ENCODE assay signal across 1 cellular context in the genomic region with DNA sequence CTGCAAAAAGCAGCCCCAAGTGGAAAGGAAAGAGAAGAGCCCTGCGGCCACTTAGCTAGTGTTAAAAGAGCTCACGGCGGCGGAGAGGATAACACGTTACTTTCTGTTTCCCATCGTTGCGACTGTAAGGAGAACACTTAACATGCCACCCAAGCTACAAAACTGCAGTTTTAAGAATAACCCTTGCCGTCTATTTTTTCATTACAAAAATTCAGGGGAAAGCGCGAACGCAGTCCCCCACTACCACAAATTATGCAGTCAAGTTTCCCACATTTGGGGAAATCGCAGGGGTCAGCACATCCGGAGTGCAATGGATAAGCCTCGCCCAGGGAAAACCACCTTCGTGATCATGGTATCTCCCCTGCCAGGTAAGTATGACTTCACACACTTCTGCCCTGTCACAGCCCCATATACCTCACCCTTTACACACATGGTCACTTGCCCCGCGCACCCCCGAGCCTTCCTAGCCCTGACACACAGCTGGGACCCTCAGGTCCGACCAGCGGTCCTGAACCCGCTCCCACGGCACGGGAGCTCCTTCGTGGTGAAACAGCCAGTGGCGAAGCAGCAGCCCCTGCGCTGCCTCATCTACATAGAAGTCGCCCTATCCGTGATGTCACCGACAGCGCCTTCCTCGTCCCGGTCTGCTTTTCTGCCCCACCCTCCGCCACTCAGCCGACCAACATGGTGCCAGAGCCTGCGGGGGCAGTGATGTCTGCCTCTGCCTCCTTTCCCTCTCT.
TF ChIP-seq lines count a peak whose summit lies in the region.
"Not testable (repeated sequence)": the region's sequence is repeated elsewhere in the genome, so short reads cannot be mapped to it uniquely, and the experiment has no call there.

No MANE protein-coding gene starts in this region.

TF ChIP-seq in K562, 482 proteins besides CTCF, POLR2A, EP300 and RAD21 (continued from another document and continues in another):
- TF ChIP-seq, protein P1, sequence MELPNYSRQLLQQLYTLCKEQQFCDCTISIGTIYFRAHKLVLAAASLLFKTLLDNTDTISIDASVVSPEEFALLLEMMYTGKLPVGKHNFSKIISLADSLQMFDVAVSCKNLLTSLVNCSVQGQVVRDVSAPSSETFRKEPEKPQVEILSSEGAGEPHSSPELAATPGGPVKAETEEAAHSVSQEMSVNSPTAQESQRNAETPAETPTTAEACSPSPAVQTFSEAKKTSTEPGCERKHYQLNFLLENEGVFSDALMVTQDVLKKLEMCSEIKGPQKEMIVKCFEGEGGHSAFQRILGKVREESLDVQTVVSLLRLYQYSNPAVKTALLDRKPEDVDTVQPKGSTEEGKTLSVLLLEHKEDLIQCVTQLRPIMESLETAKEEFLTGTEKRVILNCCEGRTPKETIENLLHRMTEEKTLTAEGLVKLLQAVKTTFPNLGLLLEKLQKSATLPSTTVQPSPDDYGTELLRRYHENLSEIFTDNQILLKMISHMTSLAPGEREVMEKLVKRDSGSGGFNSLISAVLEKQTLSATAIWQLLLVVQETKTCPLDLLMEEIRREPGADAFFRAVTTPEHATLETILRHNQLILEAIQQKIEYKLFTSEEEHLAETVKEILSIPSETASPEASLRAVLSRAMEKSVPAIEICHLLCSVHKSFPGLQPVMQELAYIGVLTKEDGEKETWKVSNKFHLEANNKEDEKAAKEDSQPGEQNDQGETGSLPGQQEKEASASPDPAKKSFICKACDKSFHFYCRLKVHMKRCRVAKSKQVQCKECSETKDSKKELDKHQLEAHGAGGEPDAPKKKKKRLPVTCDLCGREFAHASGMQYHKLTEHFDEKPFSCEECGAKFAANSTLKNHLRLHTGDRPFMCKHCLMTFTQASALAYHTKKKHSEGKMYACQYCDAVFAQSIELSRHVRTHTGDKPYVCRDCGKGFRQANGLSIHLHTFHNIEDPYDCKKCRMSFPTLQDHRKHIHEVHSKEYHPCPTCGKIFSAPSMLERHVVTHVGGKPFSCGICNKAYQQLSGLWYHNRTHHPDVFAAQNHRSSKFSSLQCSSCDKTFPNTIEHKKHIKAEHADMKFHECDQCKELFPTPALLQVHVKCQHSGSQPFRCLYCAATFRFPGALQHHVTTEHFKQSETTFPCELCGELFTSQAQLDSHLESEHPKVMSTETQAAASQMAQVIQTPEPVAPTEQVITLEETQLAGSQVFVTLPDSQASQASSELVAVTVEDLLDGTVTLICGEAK (IDR thresholded peaks at IDR 0.05): 0 out of 2 replicates have a peak, but pooled peaks have one; percentile 36
- TF ChIP-seq, protein P1 (CRISPR knock-in tag; IDR thresholded peaks at IDR 0.05): 0 out of 2 replicates have a peak, but pooled peaks have one; percentile 11
- TF ChIP-seq NR2F6 (CRISPR knock-in tag; IDR thresholded peaks at IDR 0.05) (peak; percentile 93), KLF6 (CRISPR knock-in tag; IDR thresholded peaks at IDR 0.05; ENCODE audit: borderline replicate concordance) (peak; percentile 53; the same call in 1 of the 2 replicates), NFIC (IDR thresholded peaks at IDR 0.05) (peak; percentile 84), ZNF444 (CRISPR knock-in tag; IDR thresholded peaks at IDR 0.05) (peak; percentile 85), KLF1 (tag; IDR thresholded peaks at IDR 0.05) (peak; percentile 51; the same call in 1 of the 2 replicates), NEUROD1 (IDR thresholded peaks at IDR 0.05; ENCODE audit: borderline replicate concordance, low read depth, low read length, partially characterized antibody) (peak; percentile 33), TEAD2 (tag; IDR thresholded peaks at IDR 0.05) (peak; percentile 21; the same call in 1 of the 2 replicates), KDM4B (IDR thresholded peaks at IDR 0.05; ENCODE audit: borderline replicate concordance in 2 of 2, low read depth in 1 of 2) (peak in 1 of 2 experiments; percentile 100; a peak in 2 of 4 replicates), ZNF589 (CRISPR knock-in tag; IDR thresholded peaks at IDR 0.05; ENCODE audit: low read depth) (0 out of 2 replicates have a peak, but pooled peaks have one; percentile 52), MAFK (IDR thresholded peaks at IDR 0.05; ENCODE audit: low read length) (peak; percentile 53; the same call in 1 of the 2 replicates), GATAD2B (IDR thresholded peaks at IDR 0.05; ENCODE audit: borderline replicate concordance) (0 out of 2 replicates have a peak, but pooled peaks have one; percentile 40), GTF2F1 (IDR thresholded peaks at IDR 0.05; ENCODE audit: low read depth, low read length) (peak; percentile 97), ZNF23 (CRISPR knock-in tag; IDR thresholded peaks at IDR 0.05) (0 out of 2 replicates have a peak, but pooled peaks have one; percentile 54), YY1 (IDR thresholded peaks at IDR 0.05; ENCODE audit: borderline replicate concordance in 1 of 3, control insufficient read depth in 1 of 3, extremely low read depth in 1 of 3, insufficient read depth in 3 of 3, insufficient read length in 1 of 3, insufficient replicate concordance in 2 of 3, low read depth in 1 of 3, low read length in 2 of 3) (peak in 2 of 3 experiments; percentile 46 to 85), HDAC1 (IDR thresholded peaks at IDR 0.05) (peak in 1 of 2 experiments; percentile 42; a peak in 1 of 4 replicates), NFXL1 (CRISPR knock-in tag; IDR thresholded peaks at IDR 0.05) (peak; percentile 91), MYNN (IDR thresholded peaks at IDR 0.05) (peak; percentile 94), MBD2 (IDR thresholded peaks at IDR 0.05; ENCODE audit: borderline replicate concordance, low read depth) (peak; percentile 94), CREB1 (IDR thresholded peaks at IDR 0.05) (peak; percentile 43; the same call in 1 of the 2 replicates), PML (IDR thresholded peaks at IDR 0.05; ENCODE audit: low read length) (peak; percentile 99), ESRRB (CRISPR knock-in tag; IDR thresholded peaks at IDR 0.05; ENCODE audit: borderline replicate concordance) (peak; percentile 89)
- TF ChIP-seq, protein P2, sequence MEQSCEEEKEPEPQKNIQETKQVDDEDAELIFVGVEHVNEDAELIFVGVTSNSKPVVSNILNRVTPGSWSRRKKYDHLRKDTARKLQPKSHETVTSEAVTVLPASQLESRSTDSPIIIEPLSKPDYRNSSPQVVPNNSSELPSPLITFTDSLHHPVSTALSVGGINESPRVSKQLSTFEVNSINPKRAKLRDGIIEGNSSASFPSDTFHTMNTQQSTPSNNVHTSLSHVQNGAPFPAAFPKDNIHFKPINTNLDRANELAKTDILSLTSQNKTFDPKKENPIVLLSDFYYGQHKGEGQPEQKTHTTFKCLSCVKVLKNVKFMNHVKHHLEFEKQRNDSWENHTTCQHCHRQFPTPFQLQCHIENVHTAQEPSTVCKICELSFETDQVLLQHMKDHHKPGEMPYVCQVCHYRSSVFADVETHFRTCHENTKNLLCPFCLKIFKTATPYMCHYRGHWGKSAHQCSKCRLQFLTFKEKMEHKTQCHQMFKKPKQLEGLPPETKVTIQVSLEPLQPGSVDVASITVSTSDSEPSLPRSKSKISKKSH (CRISPR knock-in tag; IDR thresholded peaks at IDR 0.05): 0 out of 2 replicates have a peak, but pooled peaks have one; percentile 27
- TF ChIP-seq, protein P3, sequence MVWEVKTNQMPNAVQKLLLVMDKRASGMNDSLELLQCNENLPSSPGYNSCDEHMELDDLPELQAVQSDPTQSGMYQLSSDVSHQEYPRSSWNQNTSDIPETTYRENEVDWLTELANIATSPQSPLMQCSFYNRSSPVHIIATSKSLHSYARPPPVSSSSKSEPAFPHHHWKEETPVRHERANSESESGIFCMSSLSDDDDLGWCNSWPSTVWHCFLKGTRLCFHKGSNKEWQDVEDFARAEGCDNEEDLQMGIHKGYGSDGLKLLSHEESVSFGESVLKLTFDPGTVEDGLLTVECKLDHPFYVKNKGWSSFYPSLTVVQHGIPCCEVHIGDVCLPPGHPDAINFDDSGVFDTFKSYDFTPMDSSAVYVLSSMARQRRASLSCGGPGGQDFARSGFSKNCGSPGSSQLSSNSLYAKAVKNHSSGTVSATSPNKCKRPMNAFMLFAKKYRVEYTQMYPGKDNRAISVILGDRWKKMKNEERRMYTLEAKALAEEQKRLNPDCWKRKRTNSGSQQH (CRISPR knock-in tag; IDR thresholded peaks at IDR 0.05): peak; percentile 99
- TF ChIP-seq, protein P4, sequence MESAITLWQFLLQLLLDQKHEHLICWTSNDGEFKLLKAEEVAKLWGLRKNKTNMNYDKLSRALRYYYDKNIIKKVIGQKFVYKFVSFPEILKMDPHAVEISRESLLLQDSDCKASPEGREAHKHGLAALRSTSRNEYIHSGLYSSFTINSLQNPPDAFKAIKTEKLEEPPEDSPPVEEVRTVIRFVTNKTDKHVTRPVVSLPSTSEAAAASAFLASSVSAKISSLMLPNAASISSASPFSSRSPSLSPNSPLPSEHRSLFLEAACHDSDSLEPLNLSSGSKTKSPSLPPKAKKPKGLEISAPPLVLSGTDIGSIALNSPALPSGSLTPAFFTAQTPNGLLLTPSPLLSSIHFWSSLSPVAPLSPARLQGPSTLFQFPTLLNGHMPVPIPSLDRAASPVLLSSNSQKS (CRISPR knock-in tag; IDR thresholded peaks at IDR 0.05): peak; percentile 81; the same call in 1 of the 2 replicates
- TF ChIP-seq, protein P5, sequence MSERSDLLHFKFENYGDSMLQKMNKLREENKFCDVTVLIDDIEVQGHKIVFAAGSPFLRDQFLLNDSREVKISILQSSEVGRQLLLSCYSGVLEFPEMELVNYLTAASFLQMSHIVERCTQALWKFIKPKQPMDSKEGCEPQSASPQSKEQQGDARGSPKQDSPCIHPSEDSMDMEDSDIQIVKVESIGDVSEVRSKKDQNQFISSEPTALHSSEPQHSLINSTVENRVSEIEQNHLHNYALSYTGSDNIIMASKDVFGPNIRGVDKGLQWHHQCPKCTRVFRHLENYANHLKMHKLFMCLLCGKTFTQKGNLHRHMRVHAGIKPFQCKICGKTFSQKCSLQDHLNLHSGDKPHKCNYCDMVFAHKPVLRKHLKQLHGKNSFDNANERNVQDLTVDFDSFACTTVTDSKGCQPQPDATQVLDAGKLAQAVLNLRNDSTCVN (CRISPR knock-in tag; IDR thresholded peaks at IDR 0.05): peak; percentile 98
- TF ChIP-seq, protein P6, sequence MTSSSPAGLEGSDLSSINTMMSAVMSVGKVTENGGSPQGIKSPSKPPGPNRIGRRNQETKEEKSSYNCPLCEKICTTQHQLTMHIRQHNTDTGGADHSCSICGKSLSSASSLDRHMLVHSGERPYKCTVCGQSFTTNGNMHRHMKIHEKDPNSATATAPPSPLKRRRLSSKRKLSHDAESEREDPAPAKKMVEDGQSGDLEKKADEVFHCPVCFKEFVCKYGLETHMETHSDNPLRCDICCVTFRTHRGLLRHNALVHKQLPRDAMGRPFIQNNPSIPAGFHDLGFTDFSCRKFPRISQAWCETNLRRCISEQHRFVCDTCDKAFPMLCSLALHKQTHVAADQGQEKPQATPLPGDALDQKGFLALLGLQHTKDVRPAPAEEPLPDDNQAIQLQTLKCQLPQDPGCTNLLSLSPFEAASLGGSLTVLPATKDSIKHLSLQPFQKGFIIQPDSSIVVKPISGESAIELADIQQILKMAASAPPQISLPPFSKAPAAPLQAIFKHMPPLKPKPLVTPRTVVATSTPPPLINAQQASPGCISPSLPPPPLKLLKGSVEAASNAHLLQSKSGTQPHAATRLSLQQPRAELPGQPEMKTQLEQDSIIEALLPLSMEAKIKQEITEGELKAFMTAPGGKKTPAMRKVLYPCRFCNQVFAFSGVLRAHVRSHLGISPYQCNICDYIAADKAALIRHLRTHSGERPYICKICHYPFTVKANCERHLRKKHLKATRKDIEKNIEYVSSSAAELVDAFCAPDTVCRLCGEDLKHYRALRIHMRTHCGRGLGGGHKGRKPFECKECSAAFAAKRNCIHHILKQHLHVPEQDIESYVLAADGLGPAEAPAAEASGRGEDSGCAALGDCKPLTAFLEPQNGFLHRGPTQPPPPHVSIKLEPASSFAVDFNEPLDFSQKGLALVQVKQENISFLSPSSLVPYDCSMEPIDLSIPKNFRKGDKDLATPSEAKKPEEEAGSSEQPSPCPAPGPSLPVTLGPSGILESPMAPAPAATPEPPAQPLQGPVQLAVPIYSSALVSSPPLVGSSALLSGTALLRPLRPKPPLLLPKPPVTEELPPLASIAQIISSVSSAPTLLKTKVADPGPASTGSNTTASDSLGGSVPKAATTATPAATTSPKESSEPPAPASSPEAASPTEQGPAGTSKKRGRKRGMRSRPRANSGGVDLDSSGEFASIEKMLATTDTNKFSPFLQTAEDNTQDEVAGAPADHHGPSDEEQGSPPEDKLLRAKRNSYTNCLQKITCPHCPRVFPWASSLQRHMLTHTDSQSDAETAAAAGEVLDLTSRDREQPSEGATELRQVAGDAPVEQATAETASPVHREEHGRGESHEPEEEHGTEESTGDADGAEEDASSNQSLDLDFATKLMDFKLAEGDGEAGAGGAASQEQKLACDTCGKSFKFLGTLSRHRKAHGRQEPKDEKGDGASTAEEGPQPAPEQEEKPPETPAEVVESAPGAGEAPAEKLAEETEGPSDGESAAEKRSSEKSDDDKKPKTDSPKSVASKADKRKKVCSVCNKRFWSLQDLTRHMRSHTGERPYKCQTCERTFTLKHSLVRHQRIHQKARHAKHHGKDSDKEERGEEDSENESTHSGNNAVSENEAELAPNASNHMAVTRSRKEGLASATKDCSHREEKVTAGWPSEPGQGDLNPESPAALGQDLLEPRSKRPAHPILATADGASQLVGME (CRISPR knock-in tag; IDR thresholded peaks at IDR 0.05): peak; percentile 72; the same call in 1 of the 2 replicates
- TF ChIP-seq MYNN, CREB1 (CRISPR knock-in tag; IDR thresholded peaks at IDR 0.05): not testable (repeated sequence)
